8 cellular contexts compared by ENCODE assay signal in genomic region chr7:100547872-100548271, GRCh38. TPM values are rescaled to one million over a fixed set of nuclear protein-coding genes. Genes with fewer than 3 reads are reported as not detected.
DNase-seq lines count a peak whose midpoint lies in the region; ATAC-seq and TF ChIP-seq lines count a peak whose summit lies in the region.

No MANE protein-coding gene starts in this region.

- intact Hi-C loops in heart right ventricle (cut with DNase I) (loop anchor here in 2 of 10 donors (5.0 kb wide), 2 partner anchors 66 to 71 kb away; partner anchors contain the start of genes NYAP1 (in 1 of the 2) and TSC22D4 (in 1 of the 2)), Right ventricle myocardium inferior (cut with DNase I) (no loop called here), sciatic nerve (cut with DNase I) (no loop called here)

- peaks cover 23 to 75% (median 52%) of the 10 kb centered on the region in 9 donors for H3K4me1 ChIP-seq in heart right ventricle

- peak; percentile 32 to 65 (median 54) for ATAC-seq in heart right ventricle
- no peak for ATAC-seq in Right ventricle myocardium inferior
- no peak for ATAC-seq in sciatic nerve
- ATAC-seq in GM18907 (IDR thresholded peaks at IDR 0.05; ENCODE audit: unreplicated experiment), result no peak
- no peak for ATAC-seq in HG03025 (IDR thresholded peaks at IDR 0.05; ENCODE audit: low FRiP score, unreplicated experiment)

- no peaks in the 10 kb centered on the region for H3K9me3 ChIP-seq in heart right ventricle

- peaks cover 0 to 40% (median 8%) of the 10 kb centered on the region in 9 donors for H3K36me3 ChIP-seq in heart right ventricle

- peak in 1 of 9 donors; percentile 12 for TF ChIP-seq CTCF in heart right ventricle (IDR thresholded peaks at IDR 0.05)
- no peak for TF ChIP-seq CTCF in astrocyte of the spinal cord (IDR thresholded peaks at IDR 0.05; ENCODE audit: low read depth, low read length)

- in situ Hi-C loops in astrocyte of the spinal cord (cut with HindIII; ENCODE audit: low sequenced_read_pairs), result no loop called here

- DNase-seq in heart right ventricle, result peak in 1 of 2 donors; percentile 62
- no peak for DNase-seq in Right ventricle myocardium inferior (ENCODE audit: missing footprints)
- peak; percentile 34 for DNase-seq in astrocyte of the spinal cord (ENCODE audit: low read depth, low spot score)
- peak; percentile 52 for DNase-seq in medulla oblongata (ENCODE audit: extremely low spot score)
- no peak for DNase-seq in sciatic nerve (ENCODE audit: low spot score)
- DNase-seq in NCI-H1105 treated with DMSO at 0.1 percent for 48 hours (lab: John Stamatoyannopoulos, UW), result no peak

- H3K27me3 ChIP-seq in heart right ventricle, result no peaks in the 10 kb centered on the region

- 14 to 15% methylated on average over 2 of the region's 2 CpGs for WGBS in heart right ventricle, 2 donors

- H3K4me3 ChIP-seq in heart right ventricle (no peak overlapping the region), astrocyte of the spinal cord (ENCODE audit: low read depth, low read length) (no peak overlapping the region)

- peak overlapping the region; percentile 63 to 94 (median 88) for H3K27ac ChIP-seq in heart right ventricle

RNA-seq across cellular contexts. Expression of gene AGFG2, which starts 8.9 kb away (rescaled TPM):
- total RNA-seq in heart right ventricle (10 to 100 TPM; 20.7 to 35.8 (median 28.4) TPM), Right ventricle myocardium inferior (21.5 TPM), sciatic nerve (30.6 TPM)
- 10 to 100 TPM in 1 of 2 donors, 1 to 10 TPM in 1; 9.9 to 24.0 TPM for polyA plus RNA-seq in heart right ventricle

RNA-seq across cellular contexts. Expression of gene SAP25, which starts 25.8 kb away (rescaled TPM):
- total RNA-seq in heart right ventricle (under 1 TPM in 5 of 10 donors, not detected in 5; 0.36 to 0.87 (median 0.62) TPM), Right ventricle myocardium inferior (0.84 TPM), sciatic nerve (13.6 TPM)
- polyA plus RNA-seq in heart right ventricle, result 1 to 10 TPM in 1 of 2 donors, under 1 TPM in 1; 0.88 to 2.3 TPM

RNA-seq across cellular contexts. Expression of gene LRCH4, which starts 38.1 kb away (rescaled TPM):
- total RNA-seq in heart right ventricle, result 10 to 100 TPM; 18.4 to 37.9 (median 23.6) TPM
- polyA plus RNA-seq in heart right ventricle, result 10 to 100 TPM; 36.1 to 57.6 TPM
- 29.3 TPM for total RNA-seq in Right ventricle myocardium inferior
- 75.7 TPM for total RNA-seq in sciatic nerve

RNA-seq across cellular contexts. Expression of gene FBXO24, which starts 38.3 kb away (rescaled TPM):
- under 1 TPM in 8 of 10 donors, not detected in 2; 0.15 to 0.66 (median 0.40) TPM for total RNA-seq in heart right ventricle
- polyA plus RNA-seq in heart right ventricle, result under 1 TPM; 0.20 to 0.73 TPM
- 0.41 TPM for total RNA-seq in Right ventricle myocardium inferior
- 1.2 TPM for total RNA-seq in sciatic nerve

RNA-seq across cellular contexts. Expression of gene PCOLCE, which starts 54.3 kb away (rescaled TPM):
- 10 to 100 TPM; 13.1 to 59.6 (median 25.8) TPM for total RNA-seq in heart right ventricle
- 10 to 100 TPM; 56.4 to 74.3 TPM for polyA plus RNA-seq in heart right ventricle
- 56.0 TPM for total RNA-seq in Right ventricle myocardium inferior
- total RNA-seq in sciatic nerve, result 138 TPM

Comparison
In these comparisons a context has a peak if more than half of its experiments do, and no peak if none do; other contexts are left out.
1. ATAC-seq: peak in heart right ventricle (8 of 8); none in Right ventricle myocardium inferior (single experiment), sciatic nerve (single experiment), GM18907 (single experiment) and HG03025 (single experiment).
2. DNase-seq: peak in astrocyte of the spinal cord (single experiment) and medulla oblongata (single experiment); none in Right ventricle myocardium inferior (single experiment), sciatic nerve (single experiment) and NCI-H1105 treated with DMSO at 0.1 percent for 48 hours (single experiment).